ENCODE assay signal across 23 cellular contexts in the genomic region with DNA sequence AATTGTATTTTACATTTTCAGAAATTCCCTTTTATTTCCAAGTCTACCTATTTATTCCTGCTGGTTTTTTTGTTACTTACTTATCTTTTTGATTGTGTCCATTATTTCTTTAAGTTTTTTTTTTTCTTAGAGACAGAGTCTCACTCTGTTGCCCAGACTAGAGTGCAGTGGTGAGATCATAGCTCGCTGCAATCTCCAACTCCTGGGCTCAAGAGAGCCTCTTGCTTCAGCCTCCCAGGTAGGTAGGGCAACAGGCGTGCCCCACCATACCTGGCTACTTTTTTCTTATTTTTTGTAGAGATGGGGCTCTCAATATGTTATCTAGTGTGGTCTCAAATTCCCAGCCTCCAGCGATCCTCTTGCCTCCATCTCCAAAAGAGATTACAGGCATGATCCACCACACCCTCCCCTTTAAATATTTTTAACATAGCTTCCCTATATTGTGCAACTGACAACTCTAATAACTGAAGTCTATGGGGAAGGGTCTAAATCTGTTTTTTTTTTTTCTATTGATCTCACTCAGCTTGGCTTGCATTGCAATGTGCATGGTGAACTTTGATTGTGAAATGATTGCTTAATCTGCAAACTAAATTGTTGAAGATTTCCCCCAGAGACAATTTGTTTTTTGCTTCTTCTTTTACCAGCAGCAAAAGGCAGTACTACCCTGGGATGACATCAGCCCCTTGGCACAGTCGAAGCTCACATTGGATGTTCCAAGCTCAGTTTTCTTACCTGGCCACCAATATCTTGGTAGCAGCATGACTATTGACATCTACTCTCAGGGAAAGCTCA. TPM values are rescaled to one million over a fixed set of nuclear protein-coding genes. Genes with fewer than 3 reads are reported as not detected.
A peak's percentile ranks its signal among the peaks of the same experiment; 100 is the strongest.
DNase-seq lines count a peak whose midpoint lies in the region; ATAC-seq, FAIRE-seq and TF ChIP-seq lines count a peak whose summit lies in the region.
"Had no signal": no experiment of that assay in that cellular context is flagged by ENCODE, and none has a peak within 500 bp of the region (broad histone marks: within the 10 kb centered on the region; RNA-seq: fewer than 3 reads in every experiment).

No MANE protein-coding gene starts in this region.

- intact Hi-C loops in left ventricle myocardium superior (cut with micrococcal nuclease) = no loop called here

- H3K79me2 ChIP-seq in OCI-LY3 (ENCODE audit: low read length) = no peaks in the 10 kb centered on the region
- H3K79me2 ChIP-seq: parathyroid adenoma had no signal

- no peaks in the 10 kb centered on the region for H3K27me3 ChIP-seq in OCI-LY3 (ENCODE audit: low read depth, low read length)

- peak overlapping the region; percentile 44 for H3K27ac Mint-ChIP-seq in stimulated activated memory B cell treated with anti-CD40 and anti-IgM and Interleukin-4, amounts not matched to agents 10 μg/mL and 1 μg/mL and 100 μg/mL, for 72 hours
- no peak overlapping the region for H3K27ac Mint-ChIP-seq in mesothelial cell of epicardium
- H3K27ac Mint-ChIP-seq: effector memory CD8-positive, alpha-beta T cell; HFFc6; natural killer cell had no signal

- DNase-seq in HTR-8/SVneo (ENCODE audit: insufficient read length, low spot score) (no peak), mesothelial cell of epicardium (ENCODE audit: low spot score in 2 of 2, unreplicated experiment in 2 of 2) (no peak), DMS79 (lab: John Stamatoyannopoulos, UW) (no peak), left ventricle myocardium superior (no peak), NCI-H2171 treated with DMSO at 0.1 percent for 48 hours (lab: John Stamatoyannopoulos, UW) (no peak)
- DNase-seq: activated CD4-positive, alpha-beta T cell treated with anti-CD3 and anti-CD28 coated beads, Interleukin-2, amount 50 U/mL, for 48 hours; activated naive CD4-positive, alpha-beta T cell treated with Interleukin-2 at 50 U/mL for 16 hours; COR-L47; effector memory CD8-positive, alpha-beta T cell; head of caudate nucleus; HFFc6; mammary epithelial cell; natural killer cell; NCI-H1436 treated with DMSO at 0.1 percent for 48 hours; stimulated activated CD4-positive, alpha-beta T cell treated with anti-CD3 and anti-CD28 coated beads, Interleukin-1b, Interleukin-23, amount 100 ng/mL, for 48 hours; T-helper 1 cell had no signal

- H3K9me3 Mint-ChIP-seq in stimulated activated memory B cell treated with anti-CD40 and anti-IgM and Interleukin-4, amounts not matched to agents 10 μg/mL and 1 μg/mL and 100 μg/mL, for 72 hours = peaks cover 3% of the 10 kb centered on the region
- H3K9me3 Mint-ChIP-seq in mesothelial cell of epicardium = peaks cover 6% of the 10 kb centered on the region
- H3K9me3 Mint-ChIP-seq: central memory CD8-positive, alpha-beta T cell; effector memory CD8-positive, alpha-beta T cell; HFFc6; natural killer cell had no signal

- ATAC-seq in GM19372 (IDR thresholded peaks at IDR 0.05; ENCODE audit: low read depth, unreplicated experiment) = peak; percentile 10
- ATAC-seq in stimulated activated memory B cell treated with anti-CD40 and anti-IgM and Interleukin-4, amounts not matched to agents 10 μg/mL and 1 μg/mL and 100 μg/mL, for 72 hours = no peak
- ATAC-seq in left ventricle myocardium superior = no peak
- ATAC-seq: effector memory CD8-positive, alpha-beta T cell; natural killer cell had no signal

- H3K36me3 Mint-ChIP-seq in stimulated activated memory B cell treated with anti-CD40 and anti-IgM and Interleukin-4, amounts not matched to agents 10 μg/mL and 1 μg/mL and 100 μg/mL, for 72 hours = no peaks in the 10 kb centered on the region
- no peaks in the 10 kb centered on the region for H3K36me3 Mint-ChIP-seq in mesothelial cell of epicardium

- H3K36me3 ChIP-seq in OCI-LY3 (replicated peaks; ENCODE audit: low read depth, low read length) = no peaks in the 10 kb centered on the region

- H4K20me1 ChIP-seq in OCI-LY3 (ENCODE audit: insufficient read depth, low read length) = no peaks in the 10 kb centered on the region

- peak overlapping the region; percentile 15; the same call in 1 of the 2 replicates for H2AFZ ChIP-seq in OCI-LY3 (ENCODE audit: low read depth, low read length)
- H2AFZ ChIP-seq: parathyroid adenoma had no signal

- peak; percentile 84 for FAIRE-seq in HTR-8/SVneo (lab: Jason Lieb, UNC)
- FAIRE-seq: urothelium cell line had no signal

- TF ChIP-seq CTCF in OCI-LY3 (IDR thresholded peaks at IDR 0.05; ENCODE audit: low read depth, low read length) = no peak
- TF ChIP-seq CTCF in mesothelial cell of epicardium (IDR thresholded peaks at IDR 0.05; ENCODE audit: unreplicated experiment) = no peak

- H3K4me1 ChIP-seq in OCI-LY3 (ENCODE audit: low read length) = peaks cover 39% of the 10 kb centered on the region
- H3K4me1 ChIP-seq: parathyroid adenoma had no signal

- no peaks in the 10 kb centered on the region for H3K9me3 ChIP-seq in OCI-LY3 (ENCODE audit: insufficient read depth, low read length)

- peak overlapping the region; percentile 67 for H3K27ac ChIP-seq in OCI-LY3 (ENCODE audit: low read length)
- H3K27ac ChIP-seq: parathyroid adenoma, VCaP had no signal

- no peaks in the 10 kb centered on the region for H3K27me3 Mint-ChIP-seq in stimulated activated memory B cell treated with anti-CD40 and anti-IgM and Interleukin-4, amounts not matched to agents 10 μg/mL and 1 μg/mL and 100 μg/mL, for 72 hours
- peaks cover 53% of the 10 kb centered on the region for H3K27me3 Mint-ChIP-seq in mesothelial cell of epicardium (ENCODE audit: low read depth)

- peaks cover 30% of the 10 kb centered on the region for H3K4me1 Mint-ChIP-seq in stimulated activated memory B cell treated with anti-CD40 and anti-IgM and Interleukin-4, amounts not matched to agents 10 μg/mL and 1 μg/mL and 100 μg/mL, for 72 hours
- no peaks in the 10 kb centered on the region for H3K4me1 Mint-ChIP-seq in mesothelial cell of epicardium
- H3K4me1 Mint-ChIP-seq: central memory CD8-positive, alpha-beta T cell; natural killer cell had no signal

- peak overlapping the region; percentile 39 for H3K4me3 ChIP-seq in OCI-LY3 (ENCODE audit: low read length)

- no peak overlapping the region for H3K4me3 Mint-ChIP-seq in stimulated activated memory B cell treated with anti-CD40 and anti-IgM and Interleukin-4, amounts not matched to agents 10 μg/mL and 1 μg/mL and 100 μg/mL, for 72 hours
- no peak overlapping the region for H3K4me3 Mint-ChIP-seq in mesothelial cell of epicardium
- H3K4me3 Mint-ChIP-seq: central memory CD8-positive, alpha-beta T cell; effector memory CD8-positive, alpha-beta T cell; HFFc6; natural killer cell had no signal

- peak overlapping the region; percentile 78 for H3K4me2 ChIP-seq in OCI-LY3 (ENCODE audit: low read length)

- H3K9ac ChIP-seq in OCI-LY3 (ENCODE audit: low read length) = peak overlapping the region; percentile 34
- H3K9ac ChIP-seq: parathyroid adenoma had no signal

RNA-seq across cellular contexts. Expression of a gene that starts 25.7 kb away (rescaled TPM):
- total RNA-seq in mesothelial cell of epicardium (1.8 to 2.3 TPM (median 1.8 TPM) in 3 replicates), left ventricle myocardium superior (0.50 TPM)
- total RNA-seq: HFFc6, mammary epithelial cell had no signal
